ENCODE assay signal across 12 cellular contexts in genomic region chr10:49272251-49273081, GRCh38. TPM values are rescaled to one million over a fixed set of nuclear protein-coding genes. Genes with fewer than 3 reads are reported as not detected.
DNase-seq lines count a peak whose midpoint lies in the region; ATAC-seq and TF ChIP-seq lines count a peak whose summit lies in the region.
"Had no signal": no experiment of that assay in that cellular context is flagged by ENCODE, and none has a peak within 500 bp of the region (broad histone marks: within the 10 kb centered on the region; RNA-seq: fewer than 3 reads in every experiment).

No MANE protein-coding gene starts in this region.

- peaks cover 5% of the 10 kb centered on the region for H3K9me3 ChIP-seq in left ventricle myocardium inferior (replicated peaks)

- peak; percentile 68 to 69 for ATAC-seq in activated T-cell treated with anti-CD3 and anti-CD28 coated beads, Interleukin-2, amount 50 U/mL, for 72 hours (replicated peaks in 1 of 2)
- ATAC-seq in HG02870 (IDR thresholded peaks at IDR 0.05; ENCODE audit: unreplicated experiment) = no peak

- H3K4me3 ChIP-seq in left ventricle myocardium inferior (no peak overlapping the region), skin epidermis (no peak overlapping the region)

- H3K27ac Mint-ChIP-seq in activated T-cell treated with anti-CD3 and anti-CD28 coated beads, Interleukin-2, amount 50 U/mL, for 72 hours = no peak overlapping the region
- no peak overlapping the region for H3K27ac Mint-ChIP-seq in HFFc6
- H3K27ac Mint-ChIP-seq: activated T-helper 2 cell treated with anti-CD3 and anti-CD28 coated beads, Interferon-gamma antibody, Interleukin-2, Interleukin-4, amounts not matched to agents 10 μg/mL and 5 μg/mL and 100 μg/mL, durations not matched to agents 14 hours and 24 hours and 36 hours had no signal

- TF ChIP-seq CTCF in left ventricle myocardium inferior (IDR thresholded peaks at IDR 0.05; ENCODE audit: borderline replicate concordance) = no peak
- TF ChIP-seq CTCF in HFFc6 (IDR thresholded peaks at IDR 0.05) = no peak

- no peaks in the 10 kb centered on the region for H3K27me3 Mint-ChIP-seq in activated T-cell treated with anti-CD3 and anti-CD28 coated beads, Interleukin-2, amount 50 U/mL, for 72 hours (ENCODE audit: low read depth)
- peaks cover 38% of the 10 kb centered on the region for H3K27me3 Mint-ChIP-seq in HFFc6 (ENCODE audit: insufficient read depth)

- no peaks in the 10 kb centered on the region for H3K36me3 ChIP-seq in left ventricle myocardium inferior

- intact Hi-C loops in left ventricle myocardium inferior (cut with micrococcal nuclease) = no loop called here

- peak overlapping the region; percentile 84 for H3K27ac ChIP-seq in left ventricle myocardium inferior (replicated peaks)
- peak overlapping the region in 16 of 21 experiments; percentile 8 to 73 (median 46) for H3K27ac ChIP-seq in skin epidermis

- H3K9me3 Mint-ChIP-seq in activated T-cell treated with anti-CD3 and anti-CD28 coated beads, Interleukin-2, amount 50 U/mL, for 72 hours = no peaks in the 10 kb centered on the region
- 0 out of 2 replicates have a peak, but pooled peaks cover under 1% of the 10 kb centered on the region for H3K9me3 Mint-ChIP-seq in HFFc6

- H3K4me1 Mint-ChIP-seq in activated T-cell treated with anti-CD3 and anti-CD28 coated beads, Interleukin-2, amount 50 U/mL, for 72 hours (ENCODE audit: low read depth) = peaks cover 14% of the 10 kb centered on the region
- H3K4me1 Mint-ChIP-seq in HFFc6 (ENCODE audit: low read depth) = no peaks in the 10 kb centered on the region

- no peaks in the 10 kb centered on the region for H3K27me3 ChIP-seq in left ventricle myocardium inferior (ENCODE audit: low read depth)

- peak overlapping the region in 1 of 2 donors; percentile 16 for H3K4me3 Mint-ChIP-seq in activated T-cell treated with anti-CD3 and anti-CD28 coated beads, Interleukin-2, amount 50 U/mL, for 72 hours
- H3K4me3 Mint-ChIP-seq in HFFc6 = no peak overlapping the region

- H3K36me3 Mint-ChIP-seq in activated T-cell treated with anti-CD3 and anti-CD28 coated beads, Interleukin-2, amount 50 U/mL, for 72 hours (ENCODE audit: insufficient read depth in 2 of 2) = no peaks in the 10 kb centered on the region
- H3K36me3 Mint-ChIP-seq in HFFc6 (ENCODE audit: low read depth) = no peaks in the 10 kb centered on the region

- DNase-seq in GM04504 (ENCODE audit: low read depth) (peak; percentile 3), left ventricle myocardium inferior (peak; percentile 73), NCI-H526 (lab: John Stamatoyannopoulos, UW) (no peak), HFFc6 (no peak)
- peak; percentile 10 to 18 for DNase-seq in activated T-cell treated with anti-CD3 and anti-CD28 coated beads, Interleukin-2, amount 50 U/mL, for 72 hours
- DNase-seq in activated CD4-positive, alpha-beta T cell treated with anti-CD3 and anti-CD28 coated beads for 48 hours = no peak
- DNase-seq: mammary epithelial cell, NCI-H510A treated with DMSO at 0.1 percent for 48 hours had no signal

- peaks cover 52% of the 10 kb centered on the region for H3K4me1 ChIP-seq in left ventricle myocardium inferior

RNA-seq across cellular contexts. Expression of gene C10orf71, which starts 26.5 kb away (rescaled TPM):
- not detected for total RNA-seq in activated T-cell treated with anti-CD3 and anti-CD28 coated beads, Interleukin-2, amount 50 U/mL, for 72 hours
- total RNA-seq in left ventricle myocardium inferior = 136 TPM
- total RNA-seq in HFFc6 (2021; fragmentation: NEBNext Ultra II Directional; extraction: Animal tissue kit (Norgen Biotek cat#: 25700)) = not detected
- total RNA-seq: activated T-helper 2 cell treated with anti-CD3 and anti-CD28 coated beads, Interferon-gamma antibody, Interleukin-2, Interleukin-4, amounts not matched to agents 10 μg/mL and 5 μg/mL and 100 μg/mL, durations not matched to agents 14 hours and 24 hours and 36 hours; epithelial cell of proximal tubule; mammary epithelial cell had no signal

Comparison
In these comparisons a context has a peak if more than half of its experiments do, and no peak if none do; other contexts are left out.
1. DNase-seq: peak in GM04504 (single experiment), activated T-cell treated with anti-CD3 and anti-CD28 coated beads, Interleukin-2, amount 50 U/mL, for 72 hours (2 of 2) and left ventricle myocardium inferior (single experiment); none in activated CD4-positive, alpha-beta T cell treated with anti-CD3 and anti-CD28 coated beads for 48 hours (single experiment), NCI-H526 (0 of 2) and HFFc6 (single experiment).
2. RNA of gene C10orf71, which starts 26.5 kb away (total RNA-seq): 136 TPM in left ventricle myocardium inferior (single experiment); not detected in activated T-cell treated with anti-CD3 and anti-CD28 coated beads, Interleukin-2, amount 50 U/mL, for 72 hours and not detected in HFFc6; every median in the first group is over 100 times any median in the second.